1 cellular context compared by ENCODE assay signal in genomic region chr19:41905273-41906002, GRCh38.
TF ChIP-seq lines count a peak whose summit lies in the region.

No MANE protein-coding gene starts in this region.

TF ChIP-seq in A549, 52 proteins besides CTCF, POLR2A, EP300 and RAD21 (continued from another document):
- TF ChIP-seq RCOR1 (IDR thresholded peaks at IDR 0.05; ENCODE audit: low read depth, low read length) = no peak
- no peak for TF ChIP-seq HDAC2 (IDR thresholded peaks at IDR 0.05)
- TF ChIP-seq SMC3 (IDR thresholded peaks at IDR 0.05) = no peak
- TF ChIP-seq POLR2AphosphoS2 (conservative IDR thresholded peaks at IDR 0.05; ENCODE audit: low read length) = no peak
